Comparison of ENCODE assay signal across 8 cellular contexts in the genomic region with DNA sequence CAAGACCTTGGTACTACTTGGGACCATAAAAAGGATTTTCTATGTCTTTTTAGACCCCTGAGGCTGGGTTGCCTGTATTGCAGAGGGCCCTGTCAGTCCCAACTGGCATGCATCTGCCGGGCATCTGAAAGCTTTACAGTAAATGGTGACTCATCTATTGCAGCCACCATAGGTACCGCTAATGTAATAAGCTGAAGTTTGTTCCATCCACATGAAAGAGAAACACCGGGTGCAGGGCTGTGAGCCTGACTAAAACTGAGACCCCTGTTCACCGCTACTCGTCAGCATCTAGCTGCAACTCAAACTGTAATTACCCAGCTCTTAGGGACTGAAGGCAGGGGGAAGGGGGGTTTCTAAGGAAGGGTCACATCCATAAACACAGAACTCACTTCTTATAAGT. TPM values are rescaled to one million over a fixed set of nuclear protein-coding genes. Genes with fewer than 3 reads are reported as not detected.
DNase-seq lines count a peak whose midpoint lies in the region; ATAC-seq and TF ChIP-seq lines count a peak whose summit lies in the region.

No MANE protein-coding gene starts in this region.

- H3F3A ChIP-seq in MM.1S (ENCODE audit: insufficient read depth, low read length) = no peaks in the 10 kb centered on the region
- peaks cover 20% of the 10 kb centered on the region for H3F3A ChIP-seq in neural progenitor cell (ENCODE audit: low read depth)

- intact Hi-C loops in mucosa of descending colon (cut with DNase I, micrococcal nuclease) = no loop called here

- H3K79me2 ChIP-seq in MM.1S (ENCODE audit: low read length) = peaks cover 31% of the 10 kb centered on the region
- peaks cover 92% of the 10 kb centered on the region for H3K79me2 ChIP-seq in neural progenitor cell (ENCODE audit: low read depth)

- H2AFZ ChIP-seq in MM.1S (ENCODE audit: low read length) (no peak overlapping the region), neural progenitor cell (replicated peaks) (no peak overlapping the region)

- no peak overlapping the region for H3K9ac ChIP-seq in MM.1S (ENCODE audit: low read length)
- no peak overlapping the region for H3K9ac ChIP-seq in neural progenitor cell

- H3K27me3 Mint-ChIP-seq in activated CD8-positive, alpha-beta memory T cell treated with anti-CD3 and anti-CD28 coated beads, Interleukin-2, amount 10 ng/mL, durations not matched to agents 7 days and 5 days = no peaks in the 10 kb centered on the region
- H3K27me3 Mint-ChIP-seq in neural progenitor cell (ENCODE audit: insufficient read depth, low read depth) = peaks cover 4% of the 10 kb centered on the region

- peak overlapping the region; percentile 80 for H3K27ac Mint-ChIP-seq in activated CD8-positive, alpha-beta memory T cell treated with anti-CD3 and anti-CD28 coated beads, Interleukin-2, amount 10 ng/mL, durations not matched to agents 7 days and 5 days
- no peak overlapping the region for H3K27ac Mint-ChIP-seq in neural progenitor cell

- H3K4me1 ChIP-seq in mucosa of descending colon (ENCODE audit: low read depth) (peaks cover 18% of the 10 kb centered on the region), MM.1S (ENCODE audit: low read length) (no peaks in the 10 kb centered on the region), neural progenitor cell (peaks cover 41% of the 10 kb centered on the region), right atrium auricular region (peaks cover 0 to 35% of the 10 kb centered on the region in 2 donors)

- CTCF ChIA-PET in activated CD8-positive, alpha-beta memory T cell treated with anti-CD3 and anti-CD28 coated beads, Interleukin-2, amount 10 ng/mL, durations not matched to agents 7 days and 5 days (lab: Charles Lee) = interaction anchor here (0.6 to 4.8 kb wide), 15 partner anchors 9 to 167 kb away, joined by 3 to 57 read pairs (median 4); no protein-coding TSS in a partner anchor

- no peaks in the 10 kb centered on the region for H3K36me3 ChIP-seq in mucosa of descending colon (ENCODE audit: low read depth)
- H3K36me3 ChIP-seq in MM.1S (replicated peaks; ENCODE audit: insufficient read depth, low read length) = no peaks in the 10 kb centered on the region
- no peaks in the 10 kb centered on the region for H3K36me3 ChIP-seq in neural progenitor cell
- H3K36me3 ChIP-seq in right atrium auricular region = no peaks in the 10 kb centered on the region

- H3K4me3 ChIP-seq in mucosa of descending colon (no peak overlapping the region), MM.1S (ENCODE audit: low read length) (no peak overlapping the region), neural progenitor cell (no peak overlapping the region), right atrium auricular region (no peak overlapping the region)

- no peak for TF ChIP-seq CTCF in mucosa of descending colon (IDR thresholded peaks at IDR 0.05)
- no peak for TF ChIP-seq CTCF in MM.1S (IDR thresholded peaks at IDR 0.05; ENCODE audit: low read length)
- TF ChIP-seq CTCF in neural progenitor cell (IDR thresholded peaks at IDR 0.05) = no peak
- no peak for TF ChIP-seq CTCF in right atrium auricular region (IDR thresholded peaks at IDR 0.05)

- no peak overlapping the region for H3K4me2 ChIP-seq in MM.1S (ENCODE audit: low read depth, low read length)
- no peak overlapping the region for H3K4me2 ChIP-seq in neural progenitor cell

- H3K27ac ChIP-seq in MM.1S (ENCODE audit: low read length) (no peak overlapping the region), neural progenitor cell (no peak overlapping the region), right atrium auricular region (no peak overlapping the region)

- no peaks in the 10 kb centered on the region for H3K9me3 Mint-ChIP-seq in activated CD8-positive, alpha-beta memory T cell treated with anti-CD3 and anti-CD28 coated beads, Interleukin-2, amount 10 ng/mL, durations not matched to agents 7 days and 5 days (ENCODE audit: low read depth)
- H3K9me3 Mint-ChIP-seq in neural progenitor cell = no peaks in the 10 kb centered on the region

- peak; percentile 88 for DNase-seq in activated CD8-positive, alpha-beta memory T cell treated with anti-CD3 and anti-CD28 coated beads, Interleukin-2, amount 10 ng/mL, durations not matched to agents 7 days and 5 days
- DNase-seq in mucosa of descending colon (no peak), MM.1S (no peak), neural progenitor cell (ENCODE audit: low spot score) (no peak), right atrium auricular region (ENCODE audit: low spot score) (no peak), kidney tubule cell (ENCODE audit: low spot score) (no peak)

- no peaks in the 10 kb centered on the region for H3K9me3 ChIP-seq in mucosa of descending colon
- H3K9me3 ChIP-seq in MM.1S (replicated peaks; ENCODE audit: insufficient read depth, low read length) = no peaks in the 10 kb centered on the region
- H3K9me3 ChIP-seq in neural progenitor cell (ENCODE audit: low read depth) = no peaks in the 10 kb centered on the region
- no peaks in the 10 kb centered on the region for H3K9me3 ChIP-seq in right atrium auricular region

- H4K20me1 ChIP-seq in MM.1S (ENCODE audit: insufficient read depth, low read length) (no peaks in the 10 kb centered on the region), neural progenitor cell (ENCODE audit: low read depth) (peaks cover 75% of the 10 kb centered on the region)

- ATAC-seq in GM19025 (IDR thresholded peaks at IDR 0.05; ENCODE audit: low read depth, unreplicated experiment) = peak; percentile 76
- peak; percentile 84 for ATAC-seq in HG03175 (IDR thresholded peaks at IDR 0.05; ENCODE audit: unreplicated experiment)
- peak; percentile 86 for ATAC-seq in activated CD8-positive, alpha-beta memory T cell treated with anti-CD3 and anti-CD28 coated beads, Interleukin-2, amount 10 ng/mL, durations not matched to agents 7 days and 5 days
- ATAC-seq in mucosa of descending colon = peak; percentile 10

- H3K4me3 Mint-ChIP-seq in activated CD8-positive, alpha-beta memory T cell treated with anti-CD3 and anti-CD28 coated beads, Interleukin-2, amount 10 ng/mL, durations not matched to agents 7 days and 5 days = peak overlapping the region; percentile 61
- no peak overlapping the region for H3K4me3 Mint-ChIP-seq in neural progenitor cell

- no peaks in the 10 kb centered on the region for H3K9me2 ChIP-seq in MM.1S (replicated peaks; ENCODE audit: insufficient read depth, low read length)

- peaks cover 80% of the 10 kb centered on the region for H3K4me1 Mint-ChIP-seq in activated CD8-positive, alpha-beta memory T cell treated with anti-CD3 and anti-CD28 coated beads, Interleukin-2, amount 10 ng/mL, durations not matched to agents 7 days and 5 days
- peaks cover 25% of the 10 kb centered on the region for H3K4me1 Mint-ChIP-seq in neural progenitor cell

- H3K27me3 ChIP-seq in MM.1S (replicated peaks; ENCODE audit: insufficient read depth, low read length) = no peaks in the 10 kb centered on the region
- H3K27me3 ChIP-seq in neural progenitor cell = no peaks in the 10 kb centered on the region
- no peaks in the 10 kb centered on the region for H3K27me3 ChIP-seq in right atrium auricular region

- H3K36me3 Mint-ChIP-seq in activated CD8-positive, alpha-beta memory T cell treated with anti-CD3 and anti-CD28 coated beads, Interleukin-2, amount 10 ng/mL, durations not matched to agents 7 days and 5 days = peaks cover 26% of the 10 kb centered on the region
- H3K36me3 Mint-ChIP-seq in neural progenitor cell = no peaks in the 10 kb centered on the region

RNA-seq across cellular contexts. Expression of a gene that starts 49.5 kb away (rescaled TPM):
- total RNA-seq in activated CD8-positive, alpha-beta memory T cell treated with anti-CD3 and anti-CD28 coated beads, Interleukin-2, amount 10 ng/mL, durations not matched to agents 7 days and 5 days = 10 to 100 TPM; 16.2 to 36.0 TPM
- total RNA-seq in mucosa of descending colon (10 to 100 TPM in 1 of 3 donors, 1 to 10 TPM in 2; 2.8 to 11.2 (median 3.8) TPM), neural progenitor cell (ENCODE audit: low replicate concordance) (8.3 and 12.3 TPM in 2 replicates), right atrium auricular region (1 to 10 TPM; 1.9 to 2.5 TPM)

Comparison
In these comparisons a context has a peak if more than half of its experiments do, and no peak if none do; other contexts are left out.
1. ATAC-seq: peak in every context shown above with its lines; median percentile 86 in activated CD8-positive, alpha-beta memory T cell treated with anti-CD3 and anti-CD28 coated beads, Interleukin-2, amount 10 ng/mL, durations not matched to agents 7 days and 5 days; 84 in HG03175; 76 in GM19025; 10 in mucosa of descending colon.